8 cellular contexts compared by ENCODE assay signal in genomic region chr2:63841254-63842022, GRCh38. TPM values are rescaled to one million over a fixed set of nuclear protein-coding genes. Genes with fewer than 3 reads are reported as not detected.
DNase-seq lines count a peak whose midpoint lies in the region; ATAC-seq and TF ChIP-seq lines count a peak whose summit lies in the region.

UGP2 (plus strand) TSS chr2:63841896; CDS start chr2:63842186, 290 bp downstream.

- peaks cover 9% of the 10 kb centered on the region for H4K20me1 ChIP-seq in SU-DHL-6 (ENCODE audit: low read depth, low read length)

- H3K4me1 ChIP-seq in upper lobe of left lung: peaks cover 28 to 38% (median 37%) of the 10 kb centered on the region in 4 donors

- H3K9me2 ChIP-seq in SU-DHL-6 (replicated peaks; ENCODE audit: insufficient read depth, low read length): no peaks in the 10 kb centered on the region

- H3K4me3 Mint-ChIP-seq in activated naive CD8-positive, alpha-beta T cell treated with anti-CD3 and anti-CD28 coated beads, Interleukin-2, amount 10 ng/mL, durations not matched to agents 7 days and 5 days: peak within 1 kb of the TSS; percentile 95

- H2AFZ ChIP-seq in SU-DHL-6 (ENCODE audit: low read depth, low read length, severe bottlenecking): peak within 1 kb of the TSS; percentile 67

- WGBS in upper lobe of left lung, 2 donors: 0 to 2% methylated on average over 22 to 26 of the region's 59 CpGs

- peaks cover 36% of the 10 kb centered on the region for H3K4me1 Mint-ChIP-seq in activated naive CD8-positive, alpha-beta T cell treated with anti-CD3 and anti-CD28 coated beads, Interleukin-2, amount 10 ng/mL, durations not matched to agents 7 days and 5 days

- CTCF ChIA-PET in GM10248 (lab: Yijun Ruan, JAX): interaction anchor here (0.9 to 5.2 kb wide), 11 partner anchors 8 to 265 kb away, joined by 3 to 36 read pairs (median 5); no protein-coding TSS in a partner anchor

- TF ChIP-seq EP300 in upper lobe of left lung (IDR thresholded peaks at IDR 0.05): no peak

- H3F3A ChIP-seq in SU-DHL-6 (ENCODE audit: insufficient read depth): peaks cover 15% of the 10 kb centered on the region

- peak in 3 of 4 donors; percentile 71 to 91 (median 85) for TF ChIP-seq POLR2A in upper lobe of left lung (IDR thresholded peaks at IDR 0.05)

- ATAC-seq in HG02623 (IDR thresholded peaks at IDR 0.05; ENCODE audit: unreplicated experiment) (peak; percentile 52), Right ventricle myocardium superior (ENCODE audit: poor library complexity) (peak; percentile 89), upper lobe of left lung (ENCODE audit: low FRiP score in 2 of 2) (peak; percentile 94 to 96)
- peak; percentile 73 for ATAC-seq in activated naive CD8-positive, alpha-beta T cell treated with anti-CD3 and anti-CD28 coated beads, Interleukin-2, amount 10 ng/mL, durations not matched to agents 7 days and 5 days (ENCODE audit: low read depth)

- peaks cover 2% of the 10 kb centered on the region for H3K27me3 Mint-ChIP-seq in activated naive CD8-positive, alpha-beta T cell treated with anti-CD3 and anti-CD28 coated beads, Interleukin-2, amount 10 ng/mL, durations not matched to agents 7 days and 5 days

- H3K9me3 ChIP-seq in SU-DHL-6 (ENCODE audit: insufficient read depth, low read length) (no peaks in the 10 kb centered on the region), upper lobe of left lung (no peaks in the 10 kb centered on the region)

- TF ChIP-seq CTCF in GM10248 (IDR thresholded peaks at IDR 0.05; ENCODE audit: control extremely low read depth, extremely low read depth, low read depth, missing control alignments) (peak; percentile 38), SU-DHL-6 (IDR thresholded peaks at IDR 0.05; ENCODE audit: insufficient read depth, low read length, poor library complexity, severe bottlenecking) (no peak), upper lobe of left lung (IDR thresholded peaks at IDR 0.05) (peak in 1 of 6 experiments; percentile 13)

- H3K4me3 ChIP-seq in SU-DHL-6 (ENCODE audit: insufficient read depth, low read length, poor library complexity, severe bottlenecking) (peak within 1 kb of the TSS; percentile 77), upper lobe of left lung (peak within 1 kb of the TSS; percentile 66 to 89 (median 80))

- peaks cover 48% of the 10 kb centered on the region for H3K79me2 ChIP-seq in SU-DHL-6 (ENCODE audit: insufficient read depth, low read length)

- H3K9ac ChIP-seq in SU-DHL-6 (ENCODE audit: low read length): peak within 1 kb of the TSS; percentile 94

- peaks cover 39% of the 10 kb centered on the region for H3K36me3 Mint-ChIP-seq in activated naive CD8-positive, alpha-beta T cell treated with anti-CD3 and anti-CD28 coated beads, Interleukin-2, amount 10 ng/mL, durations not matched to agents 7 days and 5 days

- H3K27me3 ChIP-seq in SU-DHL-6 (ENCODE audit: low read length): no peaks in the 10 kb centered on the region
- H3K27me3 ChIP-seq in upper lobe of left lung: no peaks in the 10 kb centered on the region

- POLR2A ChIA-PET in GM10248 (lab: Yijun Ruan, JAX): interaction anchor here (0.7 to 1.5 kb wide), 6 partner anchors 10 to 374 kb away, joined by 3 to 5 read pairs (median 4); no protein-coding TSS in a partner anchor
- POLR2A ChIA-PET in activated naive CD8-positive, alpha-beta T cell treated with anti-CD3 and anti-CD28 coated beads, Interleukin-2, amount 10 ng/mL, durations not matched to agents 7 days and 5 days (lab: Charles Lee): interaction anchor here (0.6 to 7.6 kb wide), 19 partner anchors 12 to 1289 kb away, joined by 3 to 286 read pairs (median 4); partner anchors contain the start of genes AFTPH, MDH1, RAB1A and VPS54

- intact Hi-C loops in Right ventricle myocardium superior (cut with DNase I) (loop anchor here (5.0 kb wide), 1 partner anchor 144 kb away; no protein-coding TSS in a partner anchor), posterior cingulate gyrus (cut with DNase I) (loop anchor here (5.0 kb wide), 2 partner anchors 176 to 254 kb away; partner anchors contain the start of genes MDH1, VPS54 and WDPCP)

- peak within 1 kb of the TSS; percentile 98 for H3K27ac Mint-ChIP-seq in activated naive CD8-positive, alpha-beta T cell treated with anti-CD3 and anti-CD28 coated beads, Interleukin-2, amount 10 ng/mL, durations not matched to agents 7 days and 5 days

- peak within 1 kb of the TSS; percentile 83 for H3K4me2 ChIP-seq in SU-DHL-6 (ENCODE audit: low read depth, low read length, poor library complexity, severe bottlenecking)

- H3K27ac ChIP-seq in SU-DHL-6 (ENCODE audit: low read depth, low read length) (peak within 1 kb of the TSS; percentile 93), upper lobe of left lung (peak within 1 kb of the TSS; percentile 97 to 100 (median 98))

- peaks cover under 1% of the 10 kb centered on the region for H3K9me3 Mint-ChIP-seq in activated naive CD8-positive, alpha-beta T cell treated with anti-CD3 and anti-CD28 coated beads, Interleukin-2, amount 10 ng/mL, durations not matched to agents 7 days and 5 days

- DNase-seq in GM10248 (ENCODE audit: extremely low spot score): peak; percentile 84
- DNase-seq in NCI-H1105 (lab: John Stamatoyannopoulos, UW): peak; percentile 83
- DNase-seq in activated naive CD8-positive, alpha-beta T cell treated with anti-CD3 and anti-CD28 coated beads, Interleukin-2, amount 10 ng/mL, durations not matched to agents 7 days and 5 days: peak; percentile 89
- DNase-seq in Right ventricle myocardium superior: peak; percentile 94
- peak; percentile 54 to 95 (median 72) for DNase-seq in posterior cingulate gyrus
- DNase-seq in upper lobe of left lung: peak; percentile 95 to 98

- H3K36me3 ChIP-seq in SU-DHL-6 (ENCODE audit: low read length): no peaks in the 10 kb centered on the region
- no peaks in the 10 kb centered on the region for H3K36me3 ChIP-seq in upper lobe of left lung

RNA-seq across cellular contexts. Expression of gene UGP2, which starts in this region (rescaled TPM):
- total RNA-seq in activated naive CD8-positive, alpha-beta T cell treated with anti-CD3 and anti-CD28 coated beads, Interleukin-2, amount 10 ng/mL, durations not matched to agents 7 days and 5 days: 100 to 1,000 TPM; 127 to 139 TPM
- total RNA-seq in Right ventricle myocardium superior (307 TPM), upper lobe of left lung (100 to 1,000 TPM in 5 of 6 donors, 10 to 100 TPM in 1; 99.3 to 162 (median 115) TPM)

Comparison
In these comparisons a context has a peak if more than half of its experiments do, and no peak if none do; other contexts are left out.
1. Peak in every context shown above with its lines: DNase-seq, ATAC-seq, H3K4me3 ChIP-seq and H3K27ac ChIP-seq.